8 cellular contexts compared by ENCODE assay signal in genomic region chr18:59697236-59697932, GRCh38. TPM values are rescaled to one million over a fixed set of nuclear protein-coding genes. Genes with fewer than 3 reads are reported as not detected.
DNase-seq lines count a peak whose midpoint lies in the region; ATAC-seq and TF ChIP-seq lines count a peak whose summit lies in the region.

TSS of gene CCBE1 (minus strand) at chr18:59697423.

- peaks cover 62% of the 10 kb centered on the region for H3K4me1 ChIP-seq in ACC112 (ENCODE audit: control insufficient read depth, insufficient read depth, low read length, unreplicated experiment)
- H3K4me1 ChIP-seq in esophagus (ENCODE audit: control insufficient read depth in 2 of 2, insufficient read depth in 2 of 2, low read length in 1 of 2), result peaks cover 9 to 12% of the 10 kb centered on the region in 2 donors
- peaks cover 0 to 24% (median 7%) of the 10 kb centered on the region in 4 donors for H3K4me1 ChIP-seq in tibial nerve

- H3K27ac ChIP-seq in ACC112 (ENCODE audit: low read depth, low read length), result peak within 1 kb of the TSS; percentile 82
- H3K27ac ChIP-seq in HL-60 (replicated peaks), result no peak within 1 kb of the TSS
- no peak within 1 kb of the TSS for H3K27ac ChIP-seq in esophagus (ENCODE audit: low read depth in 2 of 2, low read length in 1 of 2)
- no peak within 1 kb of the TSS for H3K27ac ChIP-seq in tibial nerve

- TF ChIP-seq POLR2A in tibial nerve (IDR thresholded peaks at IDR 0.05), result no peak

- TF ChIP-seq CTCF in HL-60 (IDR thresholded peaks at IDR 0.05; ENCODE audit: insufficient read depth, low read length), result peak; percentile 15
- TF ChIP-seq CTCF in tibial nerve (IDR thresholded peaks at IDR 0.05), result peak; percentile 46 to 67 (median 58)

- H3K9me3 ChIP-seq in esophagus (ENCODE audit: control insufficient read depth in 2 of 2, insufficient read depth in 1 of 2, low read depth in 1 of 2, low read length in 1 of 2) (no peaks in the 10 kb centered on the region), tibial nerve (no peaks in the 10 kb centered on the region)

- no peak for TF ChIP-seq EP300 in tibial nerve (IDR thresholded peaks at IDR 0.05)

- ATAC-seq in GM18498 (IDR thresholded peaks at IDR 0.05; ENCODE audit: unreplicated experiment), result peak; percentile 75

- peak within 1 kb of the TSS; percentile 87 for H2AFZ ChIP-seq in ACC112 (ENCODE audit: low read length, unreplicated experiment)

- peaks cover 19% of the 10 kb centered on the region for H3K36me3 ChIP-seq in ACC112 (ENCODE audit: insufficient read depth, low read length)
- H3K36me3 ChIP-seq in esophagus (ENCODE audit: control insufficient read depth in 2 of 2, insufficient read depth in 2 of 2, low read length in 1 of 2), result no peaks in the 10 kb centered on the region
- H3K36me3 ChIP-seq in tibial nerve, result no peaks in the 10 kb centered on the region

- no peaks in the 10 kb centered on the region for H3K27me3 ChIP-seq in ACC112 (ENCODE audit: insufficient read depth, low read length)
- peaks cover 53% of the 10 kb centered on the region for H3K27me3 ChIP-seq in HL-60 (ENCODE audit: insufficient read depth, poor library complexity, severe bottlenecking)
- no peaks in the 10 kb centered on the region for H3K27me3 ChIP-seq in esophagus (ENCODE audit: control insufficient read depth in 1 of 2, insufficient read depth in 2 of 2, low read length in 2 of 2)
- peaks cover 0 to 36% of the 10 kb centered on the region in 2 donors for H3K27me3 ChIP-seq in tibial nerve

- 1 to 2% methylated on average over 39 to 46 of the region's 46 CpGs for WGBS in esophagus, 2 donors
- WGBS in tibial nerve, 2 donors, result 0 to 1% methylated on average over 29 to 35 of the region's 46 CpGs

- peaks cover 60% of the 10 kb centered on the region for H3K79me2 ChIP-seq in ACC112 (ENCODE audit: control insufficient read depth, insufficient read depth, low read length, unreplicated experiment)

- DNase-seq in HL-60 (ENCODE audit: low read depth in 1 of 2, low spot score in 1 of 2), result no peak
- DNase-seq in T1000 (lab: John Stamatoyannopoulos, UW), result peak; percentile 54
- DNase-seq in myocyte (ENCODE audit: low read depth), result peak; percentile 85
- peak; percentile 28 to 41 for DNase-seq in tibial nerve (ENCODE audit: low spot score in 2 of 2)
- DNase-seq in inferior parietal cortex (ENCODE audit: extremely low spot score), result no peak

- peak within 1 kb of the TSS; percentile 97 for H3K4me3 ChIP-seq in ACC112 (ENCODE audit: low read depth, low read length)
- H3K4me3 ChIP-seq in HL-60 (replicated peaks; ENCODE audit: insufficient read depth, low read length), result no peak within 1 kb of the TSS
- H3K4me3 ChIP-seq in esophagus (ENCODE audit: low read depth in 1 of 2, low read length in 2 of 2), result peak within 1 kb of the TSS; percentile 44 to 56
- H3K4me3 ChIP-seq in tibial nerve, result peak within 1 kb of the TSS in 3 of 4 donors; percentile 16 to 46 (median 26)

RNA-seq across cellular contexts. Expression of gene CCBE1, which starts in this region (rescaled TPM):
- polyA plus RNA-seq in esophagus, result under 1 TPM; 0.18 to 0.34 TPM
- 5.6 and 8.6 TPM in 2 replicates for total RNA-seq in myocyte
- 5.0 TPM for polyA plus RNA-seq in myocyte (2012)
- total RNA-seq in tibial nerve, result 1 to 10 TPM in 3 of 4 donors, under 1 TPM in 1; 0.30 to 3.9 (median 1.3) TPM

Comparison
In these comparisons a context has a peak if more than half of its experiments do, and no peak if none do; other contexts are left out.
1. DNase-seq: peak in T1000 (single experiment), myocyte (single experiment) and tibial nerve (2 of 2); none in HL-60 (0 of 2) and inferior parietal cortex (single experiment).